In the genomic region with DNA sequence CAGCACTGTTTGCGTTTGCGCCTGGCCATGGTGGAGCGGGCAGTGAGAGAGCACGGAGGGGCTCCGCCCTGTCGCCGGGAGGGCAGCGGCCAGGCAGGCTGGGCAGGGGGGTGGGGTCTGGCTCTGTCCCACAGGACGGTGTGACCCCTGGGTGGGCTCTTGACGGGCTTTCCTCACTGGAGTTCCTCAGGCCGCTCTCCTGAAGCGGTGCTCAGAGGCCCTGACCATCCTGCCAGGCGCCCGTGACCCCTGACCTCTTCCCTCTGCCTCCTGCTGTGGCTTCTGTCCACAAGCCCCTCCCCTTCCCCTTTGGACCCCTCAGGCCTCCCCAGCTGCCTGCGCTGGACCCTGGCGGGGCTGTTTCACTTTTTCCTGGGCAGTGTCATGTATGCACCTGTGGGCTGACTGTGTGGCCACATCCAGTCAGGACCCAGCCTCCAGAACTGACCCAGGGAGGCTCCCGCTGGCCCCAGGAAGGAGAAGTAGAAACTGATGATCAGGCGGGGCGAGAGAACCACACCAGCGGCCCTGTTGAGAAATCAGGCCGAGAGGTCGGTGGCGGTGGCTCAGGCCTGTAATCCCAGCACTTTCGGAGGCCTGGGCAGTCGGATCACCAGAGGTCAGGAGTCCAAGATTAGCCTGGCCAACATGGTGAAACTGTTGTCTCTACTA, we compare ENCODE assay signal across 8 cellular contexts. TPM values are rescaled to one million over a fixed set of nuclear protein-coding genes. Genes with fewer than 3 reads are reported as not detected.
DNase-seq lines count a peak whose midpoint lies in the region; ATAC-seq, FAIRE-seq and TF ChIP-seq lines count a peak whose summit lies in the region.

No MANE protein-coding gene starts in this region.

- intact Hi-C loops in lower lobe of right lung (cut with DNase I), result no loop called here
- intact Hi-C loops in uterus (cut with DNase I; ENCODE audit: low total_unique reads), result loop anchor here (10.0 kb wide), 1 partner anchor 401 kb away; the partner anchor contains the start of gene CABLES2

- POLR2A ChIA-PET in AG04449 (lab: Yijun Ruan, JAX), result interaction anchor here (0.6 to 1.2 kb wide), 2 partner anchors 10 kb away, joined by 3 to 4 read pairs; partner anchors contain the start of gene MRGBP

- no peak for TF ChIP-seq POLR2A in uterus (IDR thresholded peaks at IDR 0.05)

- H3K4me1 ChIP-seq in lower lobe of right lung, result peaks cover 31% of the 10 kb centered on the region
- peaks cover 0 to 25% of the 10 kb centered on the region in 2 donors for H3K4me1 ChIP-seq in uterus

- H3K27me3 ChIP-seq in bronchial epithelial cell (ENCODE audit: control insufficient read depth, insufficient read depth, low read length) (no peaks in the 10 kb centered on the region), lower lobe of right lung (ENCODE audit: low read depth) (no peaks in the 10 kb centered on the region), uterus (no peaks in the 10 kb centered on the region)

- DNase-seq in AG04449 (ENCODE audit: low read depth, low spot score) (no peak), bronchial epithelial cell (ENCODE audit: low read depth) (no peak), lower lobe of right lung (peak; percentile 86), uterus (no peak)
- no peak for DNase-seq in Jurkat, Clone E6-1 (ENCODE audit: low read depth, low spot score)
- no peak for DNase-seq in activated CD4-positive, alpha-beta T cell treated with anti-CD3 and anti-CD28 coated beads for 48 hours

- H3K4me3 ChIP-seq in AG04449 (ENCODE audit: low read depth, low read length) (peak overlapping the region; percentile 86), bronchial epithelial cell (ENCODE audit: low read depth, low read length) (peak overlapping the region; percentile 87), lower lobe of right lung (peak overlapping the region; percentile 96), uterus (peak overlapping the region; percentile 57 to 95)
- H3K4me3 ChIP-seq in Jurkat, Clone E6-1 (ENCODE audit: low read length), result peak overlapping the region; percentile 68

- CTCF ChIA-PET in AG04449 (lab: Yijun Ruan, JAX), result interaction anchor here (0.9 to 7.8 kb wide), 8 partner anchors 8 to 306 kb away, joined by 3 to 99 read pairs (median 3); partner anchors contain the start of gene MRGBP

- TF ChIP-seq CTCF in AG04449 (IDR thresholded peaks at IDR 0.05; ENCODE audit: insufficient read depth, low read length, missing control alignments), result no peak
- TF ChIP-seq CTCF in bronchial epithelial cell (IDR thresholded peaks at IDR 0.05; ENCODE audit: insufficient read depth, low read length, severe bottlenecking), result no peak
- TF ChIP-seq CTCF in lower lobe of right lung (IDR thresholded peaks at IDR 0.05), result no peak
- TF ChIP-seq CTCF in uterus (IDR thresholded peaks at IDR 0.05), result no peak

- ATAC-seq in lower lobe of right lung (peak; percentile 40 to 51), GM19452 (IDR thresholded peaks at IDR 0.05; ENCODE audit: unreplicated experiment) (no peak), GM21515 (IDR thresholded peaks at IDR 0.05; ENCODE audit: unreplicated experiment) (no peak)

- H3K27ac ChIP-seq in lower lobe of right lung (peak overlapping the region; percentile 90), uterus (peak overlapping the region; percentile 87 to 94)

- H3K9me3 ChIP-seq in lower lobe of right lung (no peaks in the 10 kb centered on the region), uterus (no peaks in the 10 kb centered on the region)

- FAIRE-seq in bronchial epithelial cell (lab: Jason Lieb, UNC), result no peak

- H3K36me3 ChIP-seq in bronchial epithelial cell (ENCODE audit: control insufficient read depth, insufficient read depth, low read length) (peaks cover 23% of the 10 kb centered on the region), lower lobe of right lung (peaks cover 42% of the 10 kb centered on the region), uterus (no peaks in the 10 kb centered on the region)

RNA-seq across cellular contexts. Expression of gene OGFR, which starts 1.2 kb away (rescaled TPM):
- polyA plus RNA-seq in Jurkat, Clone E6-1 (2012; ENCODE audit: insufficient read depth, insufficient read length), result 50.7 TPM
- total RNA-seq in bronchial epithelial cell, result 16.1 and 17.8 TPM in 2 replicates
- 69.4 TPM for total RNA-seq in lower lobe of right lung
- total RNA-seq in uterus, result 10 to 100 TPM; 16.5 to 48.7 (median 31.2) TPM

RNA-seq across cellular contexts. Expression of gene MRGBP, which starts 9.6 kb away (rescaled TPM):
- polyA plus RNA-seq in Jurkat, Clone E6-1 (2012; ENCODE audit: insufficient read depth, insufficient read length), result 27.3 TPM
- 20.6 and 22.9 TPM in 2 replicates for total RNA-seq in bronchial epithelial cell
- 8.3 TPM for total RNA-seq in lower lobe of right lung
- 10 to 100 TPM in 2 of 4 donors, 1 to 10 TPM in 2; 2.6 to 19.1 (median 10.3) TPM for total RNA-seq in uterus

RNA-seq across cellular contexts. Expression of gene COL9A3, which starts 11.0 kb away (rescaled TPM):
- 18.6 TPM for polyA plus RNA-seq in Jurkat, Clone E6-1 (2012; ENCODE audit: insufficient read depth, insufficient read length)
- total RNA-seq in bronchial epithelial cell (not detected in 2 replicates), lower lobe of right lung (0.89 TPM), uterus (10 to 100 TPM in 2 of 4 donors, 1 to 10 TPM in 1, under 1 TPM in 1; 0.59 to 75.4 (median 16.3) TPM)

RNA-seq across cellular contexts. Expression of gene TCFL5, which starts 55.8 kb away (rescaled TPM):
- 22.1 TPM for polyA plus RNA-seq in Jurkat, Clone E6-1 (2012; ENCODE audit: insufficient read depth, insufficient read length)
- total RNA-seq in bronchial epithelial cell (13.2 and 14.5 TPM in 2 replicates), lower lobe of right lung (8.2 TPM), uterus (10 to 100 TPM in 3 of 4 donors, 1 to 10 TPM in 1; 5.3 to 20.0 (median 14.2) TPM)

Comparison
In these comparisons a context has a peak if more than half of its experiments do, and no peak if none do; other contexts are left out.
1. ATAC-seq: peak in lower lobe of right lung (2 of 2); none in GM19452 (single experiment) and GM21515 (single experiment).
2. Peak in every context shown above with its lines, with median percentiles within 50 percentile points of each other: H3K4me3 ChIP-seq.